Comparison of ENCODE assay signal across 8 cellular contexts in genomic region chr1:205335692-205336091, GRCh38. TPM values are rescaled to one million over a fixed set of nuclear protein-coding genes. Genes with fewer than 3 reads are reported as not detected.
A peak's percentile ranks its signal among the peaks of the same experiment; 100 is the strongest.
DNase-seq lines count a peak whose midpoint lies in the region; ATAC-seq and TF ChIP-seq lines count a peak whose summit lies in the region.

No MANE protein-coding gene starts in this region.

- H3K36me3 ChIP-seq in heart right ventricle = no peaks in the 10 kb centered on the region

- H3K9me3 ChIP-seq in heart right ventricle = no peaks in the 10 kb centered on the region

- H3K27ac ChIP-seq in heart right ventricle = no peak overlapping the region

- DNase-seq in NCI-H146 treated with DMSO at 0.1 percent for 48 hours (lab: John Stamatoyannopoulos, UW; ENCODE audit: unreplicated experiment) (peak; percentile 37), T-helper 1 cell (peak; percentile 48 to 74 (median 65)), heart right ventricle (peak; percentile 69 to 70), sciatic nerve (ENCODE audit: low spot score) (peak; percentile 86)
- peak; percentile 35 for DNase-seq in activated naive CD8-positive, alpha-beta T cell treated with anti-CD3 and anti-CD28 coated beads, Interleukin-2, amount 50 U/mL, for 16 hours (ENCODE audit: low read depth, low spot score)

- H3K4me3 ChIP-seq in GM12875 (ENCODE audit: low read depth, low read length) (no peak overlapping the region), heart right ventricle (no peak overlapping the region)

- 7% methylated on average over 4 of the region's 4 CpGs for WGBS in heart right ventricle, 2 donors

- ATAC-seq in heart right ventricle (peak; percentile 46 to 85 (median 77)), sciatic nerve (peak; percentile 80), GM21381 (IDR thresholded peaks at IDR 0.05; ENCODE audit: unreplicated experiment) (no peak), GM18502 (IDR thresholded peaks at IDR 0.05; ENCODE audit: poor library complexity, unreplicated experiment) (no peak)

- TF ChIP-seq CTCF in GM12875 (IDR thresholded peaks at IDR 0.05; ENCODE audit: borderline replicate concordance, insufficient read depth, low read depth, low read length) (peak; percentile 90), heart right ventricle (IDR thresholded peaks at IDR 0.05) (peak; percentile 33 to 95 (median 84))

- peaks cover 0 to 4% (median 0%) of the 10 kb centered on the region in 7 donors for H3K27me3 ChIP-seq in heart right ventricle

- intact Hi-C loops in heart right ventricle (cut with DNase I) (loop anchor here in 1 of 10 donors (10.0 kb wide), 1 partner anchor 201 kb away; no protein-coding TSS in a partner anchor), sciatic nerve (cut with DNase I) (no loop called here)

- no peaks in the 10 kb centered on the region for H3K4me1 ChIP-seq in heart right ventricle

RNA-seq across cellular contexts. Expression of gene NUAK2, which starts 14.1 kb away (rescaled TPM):
- total RNA-seq in heart right ventricle (1 to 10 TPM in 2 of 10 donors, under 1 TPM in 8; 0.25 to 3.1 (median 0.56) TPM), sciatic nerve (4.7 TPM)
- under 1 TPM; 0.29 to 0.45 TPM for polyA plus RNA-seq in heart right ventricle

RNA-seq across cellular contexts. Expression of gene KLHDC8A, which starts 21.0 kb away (rescaled TPM):
- total RNA-seq in heart right ventricle = under 1 TPM in 1 of 10 donors, not detected in 9; 0.16 TPM
- under 1 TPM in 1 of 2 donors, not detected in 1; 0.15 TPM for polyA plus RNA-seq in heart right ventricle
- total RNA-seq in sciatic nerve = 17.4 TPM

Comparison
In these comparisons a context has a peak if more than half of its experiments do, and no peak if none do; other contexts are left out.
1. DNase-seq: peak in every context shown above with its lines; median percentile 86 in sciatic nerve; 70 in heart right ventricle; 65 in T-helper 1 cell; 37 in NCI-H146 treated with DMSO at 0.1 percent for 48 hours; 35 in activated naive CD8-positive, alpha-beta T cell treated with anti-CD3 and anti-CD28 coated beads, Interleukin-2, amount 50 U/mL, for 16 hours.
2. ATAC-seq: peak in heart right ventricle (8 of 8) and sciatic nerve (single experiment); none in GM21381 (single experiment) and GM18502 (single experiment).
3. RNA of gene KLHDC8A, which starts 21.0 kb away (total RNA-seq): 17.4 TPM in sciatic nerve (single experiment); 0.16 TPM in heart right ventricle; every median in the first group is over 10 times any median in the second.